18 cellular contexts compared by ENCODE assay signal in the genomic region with DNA sequence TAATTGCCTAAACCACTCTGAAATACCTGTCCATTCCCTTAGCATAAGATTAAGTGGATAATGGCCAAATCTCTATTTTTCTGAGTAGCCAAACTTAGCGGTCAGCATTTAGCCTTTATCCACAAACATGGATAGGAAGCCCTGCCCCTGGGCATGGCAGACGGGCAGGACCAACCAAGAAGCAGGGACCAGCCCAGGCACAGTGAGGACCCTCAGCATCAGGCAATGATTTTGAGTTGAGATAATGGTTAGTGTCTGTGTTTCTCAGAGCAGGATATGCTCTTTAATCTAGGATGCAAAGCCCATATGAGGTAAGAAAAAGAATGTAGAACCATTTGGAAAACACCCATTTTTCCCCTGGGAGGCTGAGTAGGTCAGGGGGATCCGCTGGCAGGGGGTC.
DNase-seq lines count a peak whose midpoint lies in the region; ATAC-seq and TF ChIP-seq lines count a peak whose summit lies in the region.
"Had no signal": no experiment of that assay in that cellular context is flagged by ENCODE, and none has a peak within 500 bp of the region (broad histone marks: within the 10 kb centered on the region; RNA-seq: fewer than 3 reads in every experiment).

No MANE protein-coding gene starts in this region.

- no peak overlapping the region for H2AFZ ChIP-seq in SK-N-SH (ENCODE audit: low read depth)

- H3K4me2 ChIP-seq in SK-N-SH, result no peak overlapping the region
- H3K4me2 ChIP-seq: A549, BLaER1 had no signal

- H3K4me1 ChIP-seq in SK-N-SH (ENCODE audit: control insufficient read depth in 1 of 2, insufficient read depth in 2 of 2, low read depth in 1 of 2, low read length in 1 of 2) (peaks cover 0 to 32% of the 10 kb centered on the region in 2 experiments; a peak in 2 of 4 replicates), NT2/D1 (ENCODE audit: insufficient read depth, insufficient read length) (no peaks in the 10 kb centered on the region), iPS-15b (ENCODE audit: control insufficient read depth, insufficient read depth, low read length) (peaks cover 36% of the 10 kb centered on the region)
- H3K4me1 ChIP-seq: A549 had no signal

- no peaks in the 10 kb centered on the region for H3F3A ChIP-seq in SK-N-SH (replicated peaks; ENCODE audit: insufficient read depth)

- WGBS in SK-N-SH (ENCODE audit: low lambda C conversion rate), result 10% methylated on average over 3 of the region's 3 CpGs

- CTCF ChIA-PET in SK-N-SH (lab: Yijun Ruan, JAX), result no interaction called here

- H3K9me3 ChIP-seq in SK-N-SH, result no peaks in the 10 kb centered on the region; the same call in 1 of the 2 replicates
- no peaks in the 10 kb centered on the region for H3K9me3 ChIP-seq in NT2/D1 (ENCODE audit: insufficient read depth, low read length)
- no peaks in the 10 kb centered on the region for H3K9me3 ChIP-seq in iPS-15b (ENCODE audit: control insufficient read depth, insufficient read depth, low read length)
- H3K9me3 ChIP-seq: A549, BLaER1 had no signal

- H3K27me3 ChIP-seq in SK-N-SH (ENCODE audit: insufficient read depth), result no peaks in the 10 kb centered on the region
- no peaks in the 10 kb centered on the region for H3K27me3 ChIP-seq in NT2/D1 (ENCODE audit: insufficient read depth, insufficient read length)
- no peaks in the 10 kb centered on the region for H3K27me3 ChIP-seq in iPS-15b (ENCODE audit: control insufficient read depth, insufficient read depth, low read length)
- H3K27me3 ChIP-seq: BLaER1 had no signal

- POLR2A ChIA-PET in SK-N-SH (lab: Yijun Ruan, JAX), result interaction anchor here (0.6 kb wide), 1 partner anchor 315 kb away, joined by 4 read pairs; no protein-coding TSS in a partner anchor

- no peak for TF ChIP-seq EP300 in SK-N-SH (IDR thresholded peaks at IDR 0.05; ENCODE audit: borderline replicate concordance in 1 of 2, low read depth in 1 of 2, low read length in 1 of 2)

- H4K20me1 ChIP-seq in SK-N-SH (ENCODE audit: insufficient read depth), result no peaks in the 10 kb centered on the region
- H4K20me1 ChIP-seq: BLaER1 had no signal

- TF ChIP-seq RAD21 in SK-N-SH (IDR thresholded peaks at IDR 0.05; ENCODE audit: low read length), result no peak

- ATAC-seq in SK-N-SH treated with all-trans-retinoic acid at 6 μM for 48 hours, result no peak
- ATAC-seq in GM18867 (IDR thresholded peaks at IDR 0.05; ENCODE audit: unreplicated experiment), result no peak
- ATAC-seq: A549, HCT116 had no signal

- H3K4me3 ChIP-seq in SK-N-SH (ENCODE audit: low read depth in 2 of 2, low read length in 1 of 2), result peak overlapping the region in 1 of 2 experiments; percentile 12; a peak in 1 of 4 replicates
- H3K4me3 ChIP-seq in NT2/D1 (ENCODE audit: insufficient read length, low read depth), result peak overlapping the region; percentile 8
- H3K4me3 ChIP-seq in iPS-15b (ENCODE audit: low read depth, low read length), result peak overlapping the region; percentile 34
- H3K4me3 ChIP-seq: A549, BLaER1 had no signal

- no peaks in the 10 kb centered on the region for H3K79me2 ChIP-seq in SK-N-SH (ENCODE audit: insufficient read depth)

- H3K27ac ChIP-seq in SK-N-SH (ENCODE audit: low read depth in 2 of 2, low read length in 1 of 2), result peak overlapping the region in 1 of 2 experiments; percentile 58; a peak in 2 of 4 replicates
- H3K27ac ChIP-seq: 22Rv1, A549, BLaER1, HL-60 had no signal

- H3K9ac ChIP-seq in SK-N-SH, result no peak overlapping the region
- peak overlapping the region; percentile 61 for H3K9ac ChIP-seq in NT2/D1 (ENCODE audit: insufficient read length, low read depth)
- no peak overlapping the region for H3K9ac ChIP-seq in iPS-15b (ENCODE audit: low read depth, low read length)
- H3K9ac ChIP-seq: BLaER1 had no signal

- H3K36me3 ChIP-seq in SK-N-SH (replicated peaks in 1 of 2; ENCODE audit: control insufficient read depth in 1 of 2, insufficient read depth in 2 of 2, low read length in 1 of 2) (no peaks in the 10 kb centered on the region), NT2/D1 (ENCODE audit: insufficient read depth, insufficient read length, low read length) (no peaks in the 10 kb centered on the region), iPS-15b (ENCODE audit: control insufficient read depth, insufficient read depth, low read length) (no peaks in the 10 kb centered on the region)
- H3K36me3 ChIP-seq: BLaER1 had no signal

- no peaks in the 10 kb centered on the region for H3K9me2 ChIP-seq in SK-N-SH

- TF ChIP-seq CTCF in SK-N-SH (IDR thresholded peaks at IDR 0.05), result no peak

- DNase-seq in SK-N-SH (peak; percentile 57), NT2/D1 (ENCODE audit: low read depth, low spot score) (no peak), NCI-H187 (lab: John Stamatoyannopoulos, UW) (no peak), germinal center (ENCODE audit: low spot score) (no peak)
- DNase-seq: AML-193; CD4-positive, alpha-beta memory T cell; DMS153; DMS79; GDM1; HFFc6 had no signal

TF ChIP-seq in SK-N-SH, 30 proteins besides CTCF, POLR2A, EP300 and RAD21:
- TF ChIP-seq FOXJ3 (CRISPR knock-in tag; IDR thresholded peaks at IDR 0.05) (peak; percentile 23; the same call in 1 of the 2 replicates), ELF1 (IDR thresholded peaks at IDR 0.05) (no peak), YY1 (IDR thresholded peaks at IDR 0.05; ENCODE audit: low read depth) (no peak), GATA2 (CRISPR knock-in tag; IDR thresholded peaks at IDR 0.05) (peak; percentile 57; the same call in 1 of the 2 replicates), POLR2AphosphoS5 (IDR thresholded peaks at IDR 0.05; ENCODE audit: low read depth, low read length) (no peak)

TF ChIP-seq in SK-N-SH treated with all-trans-retinoic acid at 6 μM for 48 hours, 23 proteins besides CTCF, POLR2A, EP300 and RAD21:
- TF ChIP-seq, protein P1, sequence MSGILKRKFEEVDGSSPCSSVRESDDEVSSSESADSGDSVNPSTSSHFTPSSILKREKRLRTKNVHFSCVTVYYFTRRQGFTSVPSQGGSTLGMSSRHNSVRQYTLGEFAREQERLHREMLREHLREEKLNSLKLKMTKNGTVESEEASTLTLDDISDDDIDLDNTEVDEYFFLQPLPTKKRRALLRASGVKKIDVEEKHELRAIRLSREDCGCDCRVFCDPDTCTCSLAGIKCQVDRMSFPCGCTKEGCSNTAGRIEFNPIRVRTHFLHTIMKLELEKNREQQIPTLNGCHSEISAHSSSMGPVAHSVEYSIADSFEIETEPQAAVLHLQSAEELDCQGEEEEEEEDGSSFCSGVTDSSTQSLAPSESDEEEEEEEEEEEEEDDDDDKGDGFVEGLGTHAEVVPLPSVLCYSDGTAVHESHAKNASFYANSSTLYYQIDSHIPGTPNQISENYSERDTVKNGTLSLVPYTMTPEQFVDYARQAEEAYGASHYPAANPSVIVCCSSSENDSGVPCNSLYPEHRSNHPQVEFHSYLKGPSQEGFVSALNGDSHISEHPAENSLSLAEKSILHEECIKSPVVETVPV (CRISPR knock-in tag; IDR thresholded peaks at IDR 0.05), result no peak
- no peak for TF ChIP-seq ZFP3 (CRISPR knock-in tag; IDR thresholded peaks at IDR 0.05)
- TF ChIP-seq RARB (CRISPR knock-in tag; IDR thresholded peaks at IDR 0.05), result no peak
- TF ChIP-seq ZFP30 (CRISPR knock-in tag; IDR thresholded peaks at IDR 0.05), result no peak
- TF ChIP-seq ESRRG (CRISPR knock-in tag; IDR thresholded peaks at IDR 0.05), result no peak
TF ChIP-seq in SK-N-SH treated with all-trans-retinoic acid at 6 μM for 48 hours: peak in this region for 0.
